In the genomic region with DNA sequence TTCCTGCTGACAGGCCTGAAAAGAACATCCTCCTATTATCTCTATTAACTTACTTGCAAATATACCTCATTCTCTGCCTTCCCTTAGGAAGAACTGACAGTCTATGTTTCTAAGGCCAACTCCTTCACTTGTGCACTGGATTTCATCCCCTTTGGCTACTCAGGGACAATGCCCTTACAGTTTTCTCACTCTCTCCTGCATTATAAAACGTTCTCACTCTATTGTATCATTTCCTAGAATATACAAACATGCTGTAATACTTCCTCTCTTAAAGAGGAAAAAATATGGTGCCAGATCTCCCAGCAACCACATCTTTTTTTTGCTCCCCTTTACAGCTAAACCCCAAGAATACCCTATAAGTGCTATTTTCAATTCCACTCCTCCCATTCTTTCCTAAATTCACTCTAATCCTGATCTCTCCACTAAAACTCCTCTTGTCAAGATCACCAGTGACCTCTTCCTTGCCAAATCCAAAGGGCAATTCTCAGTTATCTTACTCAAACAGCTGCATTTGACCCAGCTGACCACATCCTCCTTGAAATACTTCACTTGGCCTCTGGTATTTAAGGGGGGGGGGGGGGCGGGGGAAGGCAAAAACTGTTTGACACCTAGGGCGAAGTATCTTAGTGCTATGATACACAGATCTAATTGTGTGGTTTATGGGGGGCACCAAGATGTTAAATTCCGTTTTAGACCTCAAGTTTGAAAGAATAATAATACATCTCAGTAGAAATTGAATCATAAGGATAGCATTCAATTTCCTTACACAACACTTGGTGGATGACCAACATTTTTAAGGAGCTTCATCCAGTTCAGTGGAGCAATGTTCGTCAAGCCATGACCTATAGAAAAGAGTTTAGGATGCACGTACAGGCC, we compare ENCODE assay signal across 8 cellular contexts. TPM values are rescaled to one million over a fixed set of nuclear protein-coding genes. Genes with fewer than 3 reads are reported as not detected.
DNase-seq lines count a peak whose midpoint lies in the region; ATAC-seq and TF ChIP-seq lines count a peak whose summit lies in the region.

No MANE protein-coding gene starts in this region.

- H3K36me3 ChIP-seq in brain microvascular endothelial cell (replicated peaks) = no peaks in the 10 kb centered on the region

- TF ChIP-seq CTCF in LNCaP clone FGC (IDR thresholded peaks at IDR 0.05; ENCODE audit: control insufficient read depth, extremely low read depth, insufficient read depth) (no peak), brain microvascular endothelial cell (IDR thresholded peaks at IDR 0.05; ENCODE audit: low read depth, low read length, missing control alignments) (no peak)

- H3K9me3 ChIP-seq in mononuclear cell (ENCODE audit: low read depth, low read length) = no peaks in the 10 kb centered on the region

- ATAC-seq in HG03342 (IDR thresholded peaks at IDR 0.05; ENCODE audit: unreplicated experiment) = no peak
- ATAC-seq in GM19395 (IDR thresholded peaks at IDR 0.05; ENCODE audit: unreplicated experiment) = no peak

- peaks cover 52% of the 10 kb centered on the region for H3K4me1 ChIP-seq in mononuclear cell (ENCODE audit: insufficient read depth, low read length)

- peak overlapping the region; percentile 81 for H3K4me3 ChIP-seq in LNCaP clone FGC (ENCODE audit: low read depth, low read length)
- H3K4me3 ChIP-seq in brain microvascular endothelial cell (ENCODE audit: low read depth, low read length) = peak overlapping the region; percentile 83
- peak overlapping the region; percentile 83 for H3K4me3 ChIP-seq in mononuclear cell (ENCODE audit: low read length)

- in situ Hi-C loops in brain microvascular endothelial cell (cut with HindIII; ENCODE audit: low pct_ligation_motif_present, low sequenced_read_pairs) = no loop called here

- no peaks in the 10 kb centered on the region for H3K27me3 ChIP-seq in brain microvascular endothelial cell (replicated peaks)
- H3K27me3 ChIP-seq in mononuclear cell (ENCODE audit: insufficient read depth, low read length) = no peaks in the 10 kb centered on the region

- peak overlapping the region; percentile 83 for H3K27ac ChIP-seq in brain microvascular endothelial cell

- DNase-seq in GM03348 (ENCODE audit: low spot score) (peak; percentile 5), LNCaP clone FGC (ENCODE audit: low read depth) (no peak), brain microvascular endothelial cell (no peak), iPS-NIHi7 (ENCODE audit: extremely low spot score) (no peak), HuH-7.5 (ENCODE audit: low spot score) (no peak)

RNA-seq across cellular contexts. Expression of a gene that starts 1.6 kb away (rescaled TPM):
- 52.4 TPM for total RNA-seq in mononuclear cell

RNA-seq across cellular contexts. Expression of a gene that starts 1.7 kb away (rescaled TPM):
- 21.7 TPM for total RNA-seq in mononuclear cell

RNA-seq across cellular contexts. Expression of a gene that starts 43.3 kb away (rescaled TPM):
- total RNA-seq in mononuclear cell = 0.10 TPM
